ENCODE assay signal across 22 cellular contexts in the genomic region with DNA sequence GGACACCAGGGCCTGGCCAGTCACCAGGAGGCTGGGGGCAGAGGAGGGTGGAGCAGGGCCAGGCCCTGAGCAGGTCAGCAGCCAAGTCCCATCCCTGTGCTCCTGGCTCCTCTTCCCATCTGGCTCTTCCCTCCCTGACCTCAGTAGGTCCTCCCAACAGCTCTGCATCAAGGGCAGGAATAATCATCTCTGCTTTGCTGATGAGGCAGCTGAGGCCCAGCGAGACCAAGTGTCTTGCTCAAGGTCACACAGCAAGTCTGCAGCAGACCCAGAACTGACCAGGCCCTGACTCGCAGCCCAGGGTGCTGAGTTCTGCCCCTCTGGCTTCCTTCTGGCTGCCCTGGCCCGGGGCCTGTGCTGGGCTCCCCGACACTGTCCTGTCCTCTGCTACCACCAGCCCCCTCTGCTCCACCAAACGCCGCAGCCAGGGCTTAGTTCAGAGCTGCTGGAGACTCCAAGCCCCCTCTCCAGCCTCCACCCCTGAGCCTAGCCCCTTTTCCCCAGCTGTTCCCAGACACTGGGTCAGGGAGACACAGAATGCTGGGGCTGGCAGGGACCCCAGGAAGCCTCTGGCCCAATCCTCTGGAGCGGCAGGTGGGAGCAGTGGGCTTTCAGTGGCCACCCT.
DNase-seq lines count a peak whose midpoint lies in the region; ATAC-seq, FAIRE-seq and TF ChIP-seq lines count a peak whose summit lies in the region.
"Had no signal": no experiment of that assay in that cellular context is flagged by ENCODE, and none has a peak within 500 bp of the region (broad histone marks: within the 10 kb centered on the region; RNA-seq: fewer than 3 reads in every experiment).

No MANE protein-coding gene starts in this region.

- TF ChIP-seq RAD21 in K562 (CRISPR knock-in tag; conservative IDR thresholded peaks at IDR 0.05 in 1 of 2, IDR thresholded peaks at IDR 0.05 in 1 of 2): no peak
- no peak for TF ChIP-seq RAD21 in HepG2 (CRISPR knock-in tag; IDR thresholded peaks at IDR 0.05)

- DNase-seq in activated effector memory CD4-positive, alpha-beta T cell treated with anti-CD3 and anti-CD28 coated beads, Interleukin-2, amount 50 U/mL, for 16 hours: peak; percentile 47
- no peak for DNase-seq in activated effector memory CD4-positive, alpha-beta T cell treated with Interleukin-2 at 50 U/mL for 16 hours
- DNase-seq in K562 (ENCODE audit: extremely low read depth in 1 of 4, low spot score in 3 of 4) (no peak), HepG2 (ENCODE audit: low spot score) (no peak), tibial artery (peak; percentile 7 to 56), adrenal gland (no peak), OCI-M2 (lab: John Stamatoyannopoulos, UW; ENCODE audit: unreplicated experiment) (no peak)
- DNase-seq in activated T-cell treated with anti-CD3 and anti-CD28 coated beads, Interleukin-2, amount 50 U/mL, for 48 hours: no peak
- DNase-seq: ACHN; Caco-2; CD4-positive, alpha-beta memory T cell; DMS 273 treated with DMSO at 0.1 percent for 48 hours; DND-41; NCI-H1092 treated with DMSO at 0.1 percent for 48 hours; NCI-H1436 treated with DMSO at 0.1 percent for 48 hours; NCI-H1930 had no signal

- H3K4me2 ChIP-seq in K562 (ENCODE audit: insufficient read depth, low read length) (no peak overlapping the region), HepG2 (ENCODE audit: low read depth, low read length) (no peak overlapping the region)
- H3K4me2 ChIP-seq: BLaER1 treated with 17β-estradiol and CSF1 and Interleukin-3, amounts not matched to agents 10 nM and 100 nM; KMS-11 had no signal

- H2AFZ ChIP-seq in K562 (ENCODE audit: low read depth, low read length): no peak overlapping the region
- H2AFZ ChIP-seq in HepG2 (ENCODE audit: low read length): no peak overlapping the region

- 4% methylated on average over 7 of the region's 7 CpGs for WGBS in K562 (ENCODE audit: insufficient coverage, low coverage, missing lambda C conversion rate)
- 27% methylated on average over 3 of the region's 7 CpGs for WGBS in HepG2 (ENCODE audit: low lambda C conversion rate)
- WGBS in adrenal gland, 4 donors: 89 to 94% (median 93%) methylated on average over 3 to 7 of the region's 7 CpGs

- TF ChIP-seq EP300 in K562 (IDR thresholded peaks at IDR 0.05; ENCODE audit: low read length) (no peak), HepG2 (IDR thresholded peaks at IDR 0.05; ENCODE audit: low read depth in 2 of 2, low read length in 2 of 2) (no peak), HepG2 (CRISPR knock-in tag; IDR thresholded peaks at IDR 0.05; ENCODE audit: borderline replicate concordance) (no peak)

- H3K9ac ChIP-seq in K562 (ENCODE audit: insufficient read depth in 1 of 2, low read depth in 2 of 2, low read length in 2 of 2) (no peak overlapping the region), HepG2 (ENCODE audit: insufficient read depth, low read depth, low read length) (no peak overlapping the region)
- H3K9ac ChIP-seq: BLaER1 treated with 17β-estradiol and CSF1 and Interleukin-3, amounts not matched to agents 10 nM and 100 nM; KMS-11 had no signal

- POLR2A ChIA-PET in K562 (lab: Yijun Ruan, JAX) (interaction anchor here (0.7 to 0.8 kb wide), 3 partner anchors 14 to 279 kb away, joined by 3 read pairs; no protein-coding TSS in a partner anchor), HepG2 (lab: Yijun Ruan, JAX) (no interaction called here)

- ATAC-seq in K562 (no peak), HepG2 (0 out of 3 replicates have a peak, but pooled peaks have one; percentile 30)
- ATAC-seq: HCT116 had no signal

- TF ChIP-seq CTCF in K562 (IDR thresholded peaks at IDR 0.05 in 2 of 3, conservative IDR thresholded peaks at IDR 0.05 in 1 of 3; ENCODE audit: insufficient read depth in 2 of 3, low read depth in 1 of 3, low read length in 3 of 3) (no peak), HepG2 (CRISPR knock-in tag; IDR thresholded peaks at IDR 0.05) (no peak), tibial artery (IDR thresholded peaks at IDR 0.05) (no peak), adrenal gland (IDR thresholded peaks at IDR 0.05) (no peak)

- BruUV-seq in K562 (replicated peaks; lab: Mats Ljungman, UMichigan) (no TSS peak), HepG2 (replicated peaks; lab: Mats Ljungman, UMichigan) (no TSS peak)

- TF ChIP-seq POLR2A in K562 (conservative IDR thresholded peaks at IDR 0.05): no peak
- TF ChIP-seq POLR2A in HepG2 (IDR thresholded peaks at IDR 0.05; ENCODE audit: insufficient read depth in 1 of 2, low read depth in 2 of 2, low read length in 2 of 2): no peak
- no peak for TF ChIP-seq POLR2A in adrenal gland (IDR thresholded peaks at IDR 0.05)

- intact Hi-C loops in K562 (cut with micrococcal nuclease) (no loop called here), HepG2 (cut with micrococcal nuclease; ENCODE audit: unreplicated experiment) (no loop called here), tibial artery (cut with DNase I; ENCODE audit: low total_unique reads) (no loop called here), adrenal gland (cut with DNase I) (no loop called here)

- no peaks in the 10 kb centered on the region for H3K9me1 ChIP-seq in K562 (ENCODE audit: control insufficient read depth, insufficient read depth, low read length)

- no peaks in the 10 kb centered on the region; the same call in 1 of the 2 replicates for H3K9me3 ChIP-seq in K562 (replicated peaks; ENCODE audit: control insufficient read depth, insufficient read depth, low read depth, low read length)
- no peaks in the 10 kb centered on the region for H3K9me3 ChIP-seq in HepG2 (ENCODE audit: low read length)
- peaks cover 0 to 13% (median 5%) of the 10 kb centered on the region in 3 donors for H3K9me3 ChIP-seq in tibial artery
- H3K9me3 ChIP-seq in adrenal gland (replicated peaks in 1 of 3): no peaks in the 10 kb centered on the region
- H3K9me3 ChIP-seq: Caco-2 had no signal

- H3K4me1 ChIP-seq in K562 (replicated peaks in 1 of 2; ENCODE audit: control insufficient read depth in 2 of 2, insufficient read depth in 2 of 2, low read length in 2 of 2): no peaks in the 10 kb centered on the region
- no peaks in the 10 kb centered on the region for H3K4me1 ChIP-seq in HepG2 (ENCODE audit: insufficient read depth, low read length)
- no peaks in the 10 kb centered on the region for H3K4me1 ChIP-seq in tibial artery
- H3K4me1 ChIP-seq in adrenal gland (replicated peaks in 1 of 2): no peaks in the 10 kb centered on the region
- H3K4me1 ChIP-seq: Caco-2, SJSA1 had no signal

- H3K27me3 ChIP-seq in K562 (ENCODE audit: control insufficient read depth in 2 of 2, insufficient read depth in 2 of 2, low read length in 2 of 2): no peaks in the 10 kb centered on the region
- H3K27me3 ChIP-seq in HepG2 (ENCODE audit: control insufficient read depth in 1 of 2, insufficient read depth in 2 of 2, low read length in 2 of 2): no peaks in the 10 kb centered on the region
- H3K27me3 ChIP-seq in tibial artery: peaks cover 0 to 41% of the 10 kb centered on the region in 2 donors
- H3K27me3 ChIP-seq in adrenal gland: no peaks in the 10 kb centered on the region

- no peak for FAIRE-seq in K562 (lab: Jason Lieb, UNC)
- no peak for FAIRE-seq in HepG2 (lab: Jason Lieb, UNC)
- FAIRE-seq: GM12891 had no signal

- H4K20me1 ChIP-seq in K562 (replicated peaks; ENCODE audit: control insufficient read depth, insufficient read depth, low read length) (peaks cover 10% of the 10 kb centered on the region), HepG2 (ENCODE audit: insufficient read depth, low read length) (no peaks in the 10 kb centered on the region)

- in situ Hi-C loops in K562 (cut with MboI) (no loop called here), HepG2 (cut with HindIII; ENCODE audit: extremely low pct_ligation_motif_present, low pct_unique_long_range_greater_than_20kb) (no loop called here)

- H3K27ac ChIP-seq in K562 (ENCODE audit: extremely low read depth, low read depth, low read length): no peak overlapping the region
- no peak overlapping the region for H3K27ac ChIP-seq in HepG2 (ENCODE audit: extremely low read length, insufficient read depth, low read length)
- H3K27ac ChIP-seq in tibial artery: no peak overlapping the region
- H3K27ac ChIP-seq in adrenal gland: no peak overlapping the region
- H3K27ac ChIP-seq: 22Rv1; BLaER1 treated with 17β-estradiol and CSF1 and Interleukin-3, amounts not matched to agents 10 nM and 100 nM; KMS-11; SJSA1 had no signal

- CTCF ChIA-PET in K562 (lab: Yijun Ruan, JAX; ENCODE audit: low intra/inter-chr PET ratio) (no interaction called here), HepG2 (lab: Yijun Ruan, JAX; ENCODE audit: low intra/inter-chr PET ratio, low total read pairs) (no interaction called here)

- H3K79me2 ChIP-seq in K562 (ENCODE audit: control insufficient read depth, insufficient read depth, low read length) (no peaks in the 10 kb centered on the region), HepG2 (ENCODE audit: insufficient read depth, low read length) (no peaks in the 10 kb centered on the region)

- H3K4me3 ChIP-seq in K562 (no peak overlapping the region), HepG2 (replicated peaks in 1 of 3; ENCODE audit: insufficient read depth in 1 of 3, low read depth in 2 of 3, low read length in 3 of 3) (no peak overlapping the region), tibial artery (no peak overlapping the region), adrenal gland (no peak overlapping the region)
- H3K4me3 ChIP-seq: BLaER1 treated with 17β-estradiol and CSF1 and Interleukin-3, amounts not matched to agents 10 nM and 100 nM; SJSA1 had no signal

- H3K36me3 ChIP-seq in K562 (ENCODE audit: control insufficient read depth, insufficient read depth, low read length): no peaks in the 10 kb centered on the region
- no peaks in the 10 kb centered on the region for H3K36me3 ChIP-seq in HepG2 (replicated peaks in 1 of 2; ENCODE audit: control insufficient read depth in 1 of 2, insufficient read depth in 2 of 2, low read length in 2 of 2)
- no peaks in the 10 kb centered on the region for H3K36me3 ChIP-seq in tibial artery
- H3K36me3 ChIP-seq in adrenal gland (replicated peaks in 1 of 2): no peaks in the 10 kb centered on the region
- H3K36me3 ChIP-seq: BLaER1 treated with 17β-estradiol and CSF1 and Interleukin-3, amounts not matched to agents 10 nM and 100 nM; SJSA1 had no signal

TF ChIP-seq in K562, 482 proteins besides CTCF, POLR2A, EP300 and RAD21 (continues in another document):
- no peak for TF ChIP-seq MYC (IDR thresholded peaks at IDR 0.05; ENCODE audit: low read depth, low read length)
- TF ChIP-seq MYC (CRISPR knock-in tag; IDR thresholded peaks at IDR 0.05; ENCODE audit: borderline replicate concordance, low read depth): no peak
- TF ChIP-seq LARP7 (IDR thresholded peaks at IDR 0.05): no peak
- TF ChIP-seq ZFP36 (IDR thresholded peaks at IDR 0.05; ENCODE audit: low read depth, low read length, partially characterized antibody): peak; percentile 8

TF ChIP-seq in HepG2, 621 proteins besides CTCF, POLR2A, EP300 and RAD21 (continues in another document):
- TF ChIP-seq, protein P1, sequence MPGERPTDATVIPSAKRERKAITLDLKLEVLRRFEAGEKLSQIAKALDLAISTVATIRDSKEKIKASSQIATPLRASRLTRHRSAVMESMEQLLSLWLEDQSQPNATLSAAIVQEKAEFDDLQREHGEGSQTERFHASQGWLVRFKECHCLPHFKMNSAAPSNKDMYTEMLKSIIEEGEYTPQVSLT (CRISPR knock-in tag; IDR thresholded peaks at IDR 0.05; ENCODE audit: borderline replicate concordance, low read depth): no peak
- TF ChIP-seq ZNF768 (CRISPR knock-in tag; IDR thresholded peaks at IDR 0.05): peak; percentile 83; the same call in 1 of the 2 replicates

Comparison
In these comparisons a context has a peak if more than half of its experiments do, and no peak if none do; other contexts are left out.
1. DNase-seq: peak in activated effector memory CD4-positive, alpha-beta T cell treated with anti-CD3 and anti-CD28 coated beads, Interleukin-2, amount 50 U/mL, for 16 hours (single experiment) and tibial artery (2 of 2); none in activated effector memory CD4-positive, alpha-beta T cell treated with Interleukin-2 at 50 U/mL for 16 hours (single experiment), K562 (0 of 4), HepG2 (single experiment), adrenal gland (0 of 7), OCI-M2 (single experiment) and activated T-cell treated with anti-CD3 and anti-CD28 coated beads, Interleukin-2, amount 50 U/mL, for 48 hours (0 of 2).